In genomic region chr12:122350444-122350843, GRCh38 we compare ENCODE assay signal across 13 cellular contexts.
DNase-seq lines count a peak whose midpoint lies in the region; ATAC-seq, FAIRE-seq and TF ChIP-seq lines count a peak whose summit lies in the region.
"Had no signal": no experiment of that assay in that cellular context is flagged by ENCODE, and none has a peak within 500 bp of the region (broad histone marks: within the 10 kb centered on the region; RNA-seq: fewer than 3 reads in every experiment).

No MANE protein-coding gene starts in this region.

- H3K27ac ChIP-seq in adrenal gland (no peak overlapping the region), gastroesophageal sphincter (peak overlapping the region in 3 of 4 donors; percentile 53 to 56 (median 56)), mesendoderm (ENCODE audit: low read depth, low read length) (no peak overlapping the region)
- H3K27ac ChIP-seq: epithelial cell of prostate, WERI-Rb-1 had no signal

- CTCF ChIA-PET in BJ (lab: Yijun Ruan, JAX): interaction anchor here (0.9 to 1.6 kb wide), 3 partner anchors 12 to 38 kb away, joined by 3 to 6 read pairs (median 4); no protein-coding TSS in a partner anchor

- no peak overlapping the region for H2AK5ac ChIP-seq in mesendoderm (ENCODE audit: low read length)

- peak; percentile 39 for TF ChIP-seq CTCF in BJ (IDR thresholded peaks at IDR 0.05; ENCODE audit: insufficient read depth, low read depth, low read length)
- peak in 4 of 6 experiments; percentile 16 to 36 (median 26) for TF ChIP-seq CTCF in adrenal gland (IDR thresholded peaks at IDR 0.05)
- TF ChIP-seq CTCF in gastroesophageal sphincter (IDR thresholded peaks at IDR 0.05): peak; percentile 36 to 60 (median 48)

- H4K5ac ChIP-seq in mesendoderm (ENCODE audit: low read length): no peak overlapping the region

- DNase-seq in BJ (ENCODE audit: low read depth) (no peak), adrenal gland (peak in 5 of 7 donors; percentile 32 to 64 (median 53)), posterior vena cava (ENCODE audit: low spot score) (peak; percentile 92), urothelium cell line (ENCODE audit: low spot score) (no peak), mesendoderm (no peak)
- DNase-seq: activated gamma-delta T cell treated with Interleukin-2 at 50 U/mL for 16 hours; CD4-positive, alpha-beta memory T cell; NCI-H1417; WERI-Rb-1 had no signal

- H3K4me1 ChIP-seq in adrenal gland (replicated peaks in 1 of 2): no peaks in the 10 kb centered on the region
- peaks cover 0 to 20% (median 4%) of the 10 kb centered on the region in 3 donors for H3K4me1 ChIP-seq in gastroesophageal sphincter
- no peaks in the 10 kb centered on the region for H3K4me1 ChIP-seq in mesendoderm (ENCODE audit: control insufficient read depth, low read depth, low read length)

- no peak overlapping the region for H3K4me2 ChIP-seq in mesendoderm (ENCODE audit: low read length)

- no peak overlapping the region for H3K56ac ChIP-seq in mesendoderm (ENCODE audit: low read length)

- peaks cover 29% of the 10 kb centered on the region for H3K36me3 ChIP-seq in BJ (ENCODE audit: control insufficient read depth, insufficient read depth, low read length)
- H3K36me3 ChIP-seq in adrenal gland (replicated peaks in 1 of 2): peaks cover 0 to 36% of the 10 kb centered on the region in 2 donors
- peaks cover 0 to 89% of the 10 kb centered on the region in 2 donors for H3K36me3 ChIP-seq in gastroesophageal sphincter
- no peaks in the 10 kb centered on the region for H3K36me3 ChIP-seq in mesendoderm (ENCODE audit: control insufficient read depth, insufficient read depth, low read length)

- H2BK120ac ChIP-seq in mesendoderm (ENCODE audit: low read depth, low read length): no peak overlapping the region

- no peak overlapping the region for H3K18ac ChIP-seq in mesendoderm (ENCODE audit: low read length)

- no peaks in the 10 kb centered on the region for H3K9me3 ChIP-seq in adrenal gland (replicated peaks in 1 of 3)
- peaks cover 0 to 4% (median 0%) of the 10 kb centered on the region in 3 donors for H3K9me3 ChIP-seq in gastroesophageal sphincter

- POLR2A ChIA-PET in BJ (lab: Charles Lee): no interaction called here

- no peak for FAIRE-seq in urothelium cell line (lab: Jason Lieb, UNC)

- H3K23ac ChIP-seq in mesendoderm (ENCODE audit: low read length): no peak overlapping the region

- TF ChIP-seq POLR2A in adrenal gland (IDR thresholded peaks at IDR 0.05) (no peak), gastroesophageal sphincter (IDR thresholded peaks at IDR 0.05) (no peak)

- no peak for TF ChIP-seq EP300 in gastroesophageal sphincter (IDR thresholded peaks at IDR 0.05)

- no peak overlapping the region for H3K4ac ChIP-seq in mesendoderm (ENCODE audit: low read depth, low read length)

- no peak overlapping the region for H2BK15ac ChIP-seq in mesendoderm (replicated peaks; ENCODE audit: low read depth)

- H2BK5ac ChIP-seq in mesendoderm (ENCODE audit: low read length): no peak overlapping the region

- 56 to 65% (median 62%) methylated on average over 4 of the region's 4 CpGs for WGBS in adrenal gland, 4 donors
- 2 to 7% methylated on average over 4 of the region's 4 CpGs for WGBS in gastroesophageal sphincter (ENCODE audit: low coverage in 1 of 2), 2 donors
- WGBS in mesendoderm (ENCODE audit: extremely low coverage, insufficient coverage, low lambda C conversion rate): no CpG with 5 or more reads among the region's 4 CpGs

- H3K79me2 ChIP-seq in mesendoderm (ENCODE audit: control insufficient read depth, insufficient read depth, low read length): no peaks in the 10 kb centered on the region

- H3K4me3 ChIP-seq in BJ (ENCODE audit: low read depth, low read length) (no peak overlapping the region), adrenal gland (no peak overlapping the region), gastroesophageal sphincter (no peak overlapping the region), mesendoderm (ENCODE audit: low read length) (no peak overlapping the region)

- H3K79me1 ChIP-seq in mesendoderm (ENCODE audit: low read length): no peaks in the 10 kb centered on the region

- H3K27me3 ChIP-seq in BJ (ENCODE audit: control insufficient read depth, insufficient read depth, low read length) (no peaks in the 10 kb centered on the region), adrenal gland (no peaks in the 10 kb centered on the region), gastroesophageal sphincter (no peaks in the 10 kb centered on the region), mesendoderm (ENCODE audit: insufficient read depth, low read length, poor library complexity) (no peaks in the 10 kb centered on the region)

- ATAC-seq in gastroesophageal sphincter: peak; percentile 86
- no peak for ATAC-seq in HG02981 (IDR thresholded peaks at IDR 0.05; ENCODE audit: unreplicated experiment)
- no peak for ATAC-seq in GM19328 (IDR thresholded peaks at IDR 0.05; ENCODE audit: unreplicated experiment)

- H4K8ac ChIP-seq in mesendoderm (ENCODE audit: low read depth, low read length): no peak overlapping the region

- H3K9ac ChIP-seq in mesendoderm (ENCODE audit: low read length): no peak overlapping the region

- intact Hi-C loops in adrenal gland (cut with DNase I) (no loop called here), posterior vena cava (cut with DNase I) (no loop called here)

Comparison
In these comparisons a context has a peak if more than half of its experiments do, and no peak if none do; other contexts are left out.
1. DNase-seq: peak in adrenal gland (5 of 7) and posterior vena cava (single experiment); none in BJ (single experiment), urothelium cell line (single experiment) and mesendoderm (single experiment).
2. H3K27ac ChIP-seq: peak in gastroesophageal sphincter (3 of 4); none in adrenal gland (0 of 5) and mesendoderm (single experiment).
3. Peak in every context shown above with its lines, with median percentiles within 50 percentile points of each other: CTCF ChIP-seq.